In genomic region chr11:47466701-47467250, GRCh38 we compare ENCODE assay signal across 8 cellular contexts. TPM values are rescaled to one million over a fixed set of nuclear protein-coding genes. Genes with fewer than 3 reads are reported as not detected.
DNase-seq lines count a peak whose midpoint lies in the region; ATAC-seq and TF ChIP-seq lines count a peak whose summit lies in the region.

No MANE protein-coding gene starts in this region.

- H3K9me3 Mint-ChIP-seq in nephron progenitor cell, result no peaks in the 10 kb centered on the region

- H3K4me1 Mint-ChIP-seq in nephron progenitor cell, result peaks cover 55% of the 10 kb centered on the region

- ATAC-seq in esophagus mucosa (peak; percentile 48), HG03135 (IDR thresholded peaks at IDR 0.05; ENCODE audit: unreplicated experiment) (no peak), HG03442 (IDR thresholded peaks at IDR 0.05; ENCODE audit: unreplicated experiment) (no peak)

- TF ChIP-seq CTCF in nephron progenitor cell (IDR thresholded peaks at IDR 0.05), result no peak

- DNase-seq in DMS153 (lab: John Stamatoyannopoulos, UW) (peak; percentile 86), NCI-H2107 (lab: John Stamatoyannopoulos, UW) (peak; percentile 50), nephron progenitor cell (no peak), T-helper 2 cell (no peak)
- DNase-seq in central memory CD4-positive, alpha-beta T cell, result no peak

- peaks cover 1% of the 10 kb centered on the region for H3K27me3 Mint-ChIP-seq in nephron progenitor cell (ENCODE audit: low read depth, poor library complexity)

- H3K4me3 Mint-ChIP-seq in nephron progenitor cell, result no peak overlapping the region

- H3K27ac Mint-ChIP-seq in nephron progenitor cell, result peak overlapping the region; percentile 94

- H3K36me3 Mint-ChIP-seq in nephron progenitor cell (ENCODE audit: low read depth), result peaks cover 59% of the 10 kb centered on the region

RNA-seq across cellular contexts. Expression of gene RAPSN, which starts 17.8 kb away (rescaled TPM):
- 0.44 TPM for total RNA-seq in esophagus mucosa

RNA-seq across cellular contexts. Expression of gene PSMC3, which starts 40.5 kb away (rescaled TPM):
- 88.2 TPM for total RNA-seq in esophagus mucosa

RNA-seq across cellular contexts. Expression of gene SLC39A13, which starts 58.4 kb away (rescaled TPM):
- total RNA-seq in esophagus mucosa, result 6.4 TPM

Comparison
In these comparisons a context has a peak if more than half of its experiments do, and no peak if none do; other contexts are left out.
1. DNase-seq: peak in DMS153 (single experiment) and NCI-H2107 (single experiment); none in nephron progenitor cell (single experiment), T-helper 2 cell (0 of 5) and central memory CD4-positive, alpha-beta T cell (single experiment).